Comparison of ENCODE assay signal across 1 cellular context in the genomic region with DNA sequence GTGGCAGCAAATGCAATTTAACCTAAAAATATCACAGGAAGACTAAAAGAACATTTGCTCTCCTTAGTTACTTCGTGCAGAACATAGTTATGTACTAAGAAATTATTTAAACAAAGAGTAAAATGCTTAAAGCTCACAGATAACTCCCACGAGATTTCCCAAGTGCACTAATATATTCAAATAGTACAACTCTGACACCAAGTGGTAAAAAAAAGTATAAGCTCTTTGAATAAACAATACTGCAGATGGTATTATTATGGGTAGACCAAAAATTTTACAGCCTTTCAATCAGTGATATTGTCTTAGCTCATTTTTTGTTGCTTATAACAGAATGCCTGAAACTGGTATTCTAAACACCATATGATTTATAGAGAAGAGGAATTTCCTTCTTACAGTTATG.
A peak's percentile ranks its signal among the peaks of the same experiment; 100 is the strongest.
TF ChIP-seq lines count a peak whose summit lies in the region.

No MANE protein-coding gene starts in this region.

TF ChIP-seq in HepG2, 621 proteins besides CTCF, POLR2A, EP300 and RAD21:
- no peak for TF ChIP-seq BORCS8-MEF2B (CRISPR knock-in tag; IDR thresholded peaks at IDR 0.05)
- no peak for TF ChIP-seq ZNF788 (CRISPR knock-in tag; IDR thresholded peaks at IDR 0.05; ENCODE audit: borderline replicate concordance)
- TF ChIP-seq STAG1 (CRISPR knock-in tag; IDR thresholded peaks at IDR 0.05), result peak; percentile 32
- TF ChIP-seq, protein P1, sequence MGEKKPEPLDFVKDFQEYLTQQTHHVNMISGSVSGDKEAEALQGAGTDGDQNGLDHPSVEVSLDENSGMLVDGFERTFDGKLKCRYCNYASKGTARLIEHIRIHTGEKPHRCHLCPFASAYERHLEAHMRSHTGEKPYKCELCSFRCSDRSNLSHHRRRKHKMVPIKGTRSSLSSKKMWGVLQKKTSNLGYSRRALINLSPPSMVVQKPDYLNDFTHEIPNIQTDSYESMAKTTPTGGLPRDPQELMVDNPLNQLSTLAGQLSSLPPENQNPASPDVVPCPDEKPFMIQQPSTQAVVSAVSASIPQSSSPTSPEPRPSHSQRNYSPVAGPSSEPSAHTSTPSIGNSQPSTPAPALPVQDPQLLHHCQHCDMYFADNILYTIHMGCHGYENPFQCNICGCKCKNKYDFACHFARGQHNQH (CRISPR knock-in tag; IDR thresholded peaks at IDR 0.05), result no peak
- no peak for TF ChIP-seq MAZ (IDR thresholded peaks at IDR 0.05; ENCODE audit: borderline replicate concordance, low read depth, low read length)
- no peak for TF ChIP-seq MAZ (CRISPR knock-in tag; IDR thresholded peaks at IDR 0.05; ENCODE audit: low read depth)
- TF ChIP-seq ZNF782 (CRISPR knock-in tag; IDR thresholded peaks at IDR 0.05; ENCODE audit: borderline replicate concordance), result no peak
